8 cellular contexts compared by ENCODE assay signal in the genomic region with DNA sequence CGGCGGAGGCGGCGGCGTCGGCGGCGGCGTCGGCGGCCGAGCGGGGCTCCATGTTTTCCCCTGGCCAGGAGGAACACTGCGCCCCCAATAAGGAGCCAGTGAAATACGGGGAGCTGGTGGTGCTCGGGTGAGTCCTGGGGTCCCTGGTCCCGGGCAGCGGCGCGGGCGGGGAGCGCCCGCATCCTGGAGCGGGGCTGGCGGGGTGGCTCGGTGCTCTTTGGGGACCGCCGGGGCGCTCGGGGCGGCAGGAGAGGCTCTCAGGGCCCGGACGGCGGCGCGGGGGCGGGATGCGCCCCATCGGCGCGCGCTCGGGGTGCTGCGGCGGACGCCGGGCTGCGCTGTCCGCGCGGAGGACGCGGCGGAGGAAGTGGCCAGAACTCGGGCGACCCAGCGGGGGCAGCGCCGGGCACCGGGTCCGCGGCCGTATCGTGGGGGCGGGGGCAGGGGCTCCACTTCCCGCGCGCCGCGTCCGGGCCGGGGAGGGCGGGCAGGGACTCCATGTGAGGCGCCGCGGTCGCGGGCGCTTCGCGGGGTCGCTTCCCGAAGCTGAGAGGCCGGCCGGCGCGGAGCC. TPM values are rescaled to one million over a fixed set of nuclear protein-coding genes. Genes with fewer than 3 reads are reported as not detected.
DNase-seq lines count a peak whose midpoint lies in the region; ATAC-seq and TF ChIP-seq lines count a peak whose summit lies in the region.

No MANE protein-coding gene starts in this region.

- H3K4me3 ChIP-seq in H7 (ENCODE audit: insufficient read depth, low read depth, low read length) (peak overlapping the region; percentile 75), Panc1 (ENCODE audit: low read depth in 2 of 2, low read length in 2 of 2) (peak overlapping the region; percentile 29 to 42), mammary epithelial cell (replicated peaks in 1 of 3; ENCODE audit: insufficient read depth in 1 of 3, low read depth in 2 of 3, low read length in 3 of 3) (peak overlapping the region in 2 of 3 experiments; percentile 58 to 60)

- TF ChIP-seq CTCF in Panc1 (IDR thresholded peaks at IDR 0.05) = no peak
- TF ChIP-seq CTCF in mammary epithelial cell (conservative IDR thresholded peaks at IDR 0.05 in 1 of 2, IDR thresholded peaks at IDR 0.05 in 1 of 2; ENCODE audit: extremely low read depth in 1 of 2, insufficient read depth in 1 of 2, low read depth in 1 of 2, low read length in 2 of 2) = no peak

- peak; percentile 32; the same call in 1 of the 2 replicates for ATAC-seq in Panc1

- BruUV-seq in Panc1 (replicated peaks; lab: Mats Ljungman, UMichigan) (no TSS peak), mammary epithelial cell (replicated peaks; lab: Mats Ljungman, UMichigan) (no TSS peak)

- dilution Hi-C loops in mammary epithelial cell (cut with HindIII; ENCODE audit: low sequenced_read_pairs) = no loop called here

- in situ Hi-C loops in Panc1 (cut with HindIII; ENCODE audit: low pct_unique_long_range_greater_than_20kb, low sequenced_read_pairs) (no loop called here), mammary epithelial cell (cut with MboI; ENCODE audit: low sequenced_read_pairs in 2 of 2) (no loop called here)

- intact Hi-C loops in Panc1 (cut with micrococcal nuclease; ENCODE audit: unreplicated experiment) = no loop called here
- intact Hi-C loops in mammary epithelial cell (cut with micrococcal nuclease) = no loop called here

- H3K27me3 ChIP-seq in H7 (ENCODE audit: control insufficient read depth, insufficient read depth, low read length) (peaks cover 17% of the 10 kb centered on the region), Panc1 (ENCODE audit: control insufficient read depth, insufficient read depth, low read length) (peaks cover 28% of the 10 kb centered on the region), mammary epithelial cell (ENCODE audit: insufficient read depth, low read length) (peaks cover 37% of the 10 kb centered on the region)

- DNase-seq in ELR (ENCODE audit: low read depth) (peak; percentile 17), H7 (peak; percentile 67), Panc1 (ENCODE audit: low read depth, low spot score) (no peak), mammary epithelial cell (no peak), kidney tubule cell (ENCODE audit: low spot score) (peak; percentile 6), iPS-NIHi7 (ENCODE audit: extremely low spot score) (no peak), HuH-7 (ENCODE audit: low spot score) (no peak)
- DNase-seq in stimulated activated CD4-positive, alpha-beta T cell treated with anti-CD3 and anti-CD28 coated beads, Interleukin-4, amount 100 ng/mL, for 24 hours = peak; percentile 14

- H3K9ac ChIP-seq in mammary epithelial cell (ENCODE audit: insufficient read depth, low read length) = no peak overlapping the region

- H3K79me2 ChIP-seq in mammary epithelial cell (ENCODE audit: insufficient read depth, low read length) = no peaks in the 10 kb centered on the region

- peak overlapping the region; percentile 89 for H2AFZ ChIP-seq in mammary epithelial cell (ENCODE audit: low read depth, low read length)

- peak overlapping the region; percentile 99 for H3K4me2 ChIP-seq in mammary epithelial cell (ENCODE audit: insufficient read depth, low read depth, low read length)

- no peaks in the 10 kb centered on the region for H4K20me1 ChIP-seq in mammary epithelial cell (ENCODE audit: insufficient read depth, low read length)

- H3K9me3 ChIP-seq in Panc1 (ENCODE audit: control insufficient read depth, insufficient read depth, low read depth, low read length) (no peaks in the 10 kb centered on the region), mammary epithelial cell (replicated peaks; ENCODE audit: insufficient read depth, low read length) (no peaks in the 10 kb centered on the region)

- H3K4me1 ChIP-seq in Panc1 (ENCODE audit: control insufficient read depth, insufficient read depth, low read length) (no peaks in the 10 kb centered on the region), mammary epithelial cell (ENCODE audit: insufficient read depth, low read length) (peaks cover 10% of the 10 kb centered on the region)

- CTCF ChIA-PET in Panc1 (lab: Charles Lee) (no interaction called here), mammary epithelial cell (lab: Charles Lee; ENCODE audit: low non-redundant PET) (no interaction called here)

- H3K36me3 ChIP-seq in H7 (replicated peaks; ENCODE audit: control insufficient read depth, insufficient read depth, low read length) = no peaks in the 10 kb centered on the region
- H3K36me3 ChIP-seq in Panc1 (ENCODE audit: control insufficient read depth, insufficient read depth, low read length) = no peaks in the 10 kb centered on the region
- no peaks in the 10 kb centered on the region for H3K36me3 ChIP-seq in mammary epithelial cell (ENCODE audit: insufficient read depth, low read length)

- no peak overlapping the region for H3K27ac ChIP-seq in Panc1 (ENCODE audit: low read length)
- no peak overlapping the region for H3K27ac ChIP-seq in mammary epithelial cell (ENCODE audit: insufficient read depth, low read depth, low read length)

- WGBS in mammary epithelial cell (ENCODE audit: low coverage, missing lambda C conversion rate) = no CpG with 5 or more reads among the region's 87 CpGs

- POLR2A ChIA-PET in Panc1 (lab: Charles Lee) = no interaction called here

RNA-seq across cellular contexts. Expression of a gene that starts 0.5 kb away (rescaled TPM):
- 10.9 and 11.9 TPM in 2 replicates for total RNA-seq in H7 (2014; rRNA removed; shearing (Covaris generic))
- total RNA-seq in Panc1 (2021; ENCODE audit: unreplicated experiment) = 0.28 TPM
- polyA plus RNA-seq in Panc1 (2012; ENCODE audit: insufficient read length) = 0.13 TPM
- total RNA-seq in mammary epithelial cell = under 1 TPM in 1 of 2 donors, not detected in 1; 0.33 TPM
- not detected for polyA plus RNA-seq in mammary epithelial cell
- not detected for polyA minus RNA-seq in mammary epithelial cell

Comparison
In these comparisons a context has a peak if more than half of its experiments do, and no peak if none do; other contexts are left out.
1. DNase-seq: peak in ELR (single experiment), H7 (single experiment), kidney tubule cell (single experiment) and stimulated activated CD4-positive, alpha-beta T cell treated with anti-CD3 and anti-CD28 coated beads, Interleukin-4, amount 100 ng/mL, for 24 hours (single experiment); none in Panc1 (single experiment), mammary epithelial cell (single experiment), iPS-NIHi7 (single experiment) and HuH-7 (single experiment).
2. Peak in every context shown above with its lines, with median percentiles within 50 percentile points of each other: H3K4me3 ChIP-seq.